Comparison of ENCODE assay signal across 1 cellular context in genomic region chr4:146368209-146368608, GRCh38.
TF ChIP-seq lines count a peak whose summit lies in the region.

No MANE protein-coding gene starts in this region.

TF ChIP-seq in WTC11, 78 proteins besides CTCF, POLR2A, EP300 and RAD21 (continued from another document):
- TF ChIP-seq ZNF512 (CRISPR knock-in tag; IDR thresholded peaks at IDR 0.05; ENCODE audit: borderline replicate concordance), result no peak
- no peak for TF ChIP-seq ATF3 (CRISPR knock-in tag; conservative IDR thresholded peaks at IDR 0.05)
- TF ChIP-seq MXD4 (CRISPR knock-in tag; IDR thresholded peaks at IDR 0.05; ENCODE audit: borderline replicate concordance), result no peak
- TF ChIP-seq STAT6 (CRISPR knock-in tag; conservative IDR thresholded peaks at IDR 0.05; ENCODE audit: low read depth), result no peak
- TF ChIP-seq ZNF396 (CRISPR knock-in tag; IDR thresholded peaks at IDR 0.05; ENCODE audit: borderline replicate concordance), result no peak
